ENCODE assay signal across 9 cellular contexts in the genomic region with DNA sequence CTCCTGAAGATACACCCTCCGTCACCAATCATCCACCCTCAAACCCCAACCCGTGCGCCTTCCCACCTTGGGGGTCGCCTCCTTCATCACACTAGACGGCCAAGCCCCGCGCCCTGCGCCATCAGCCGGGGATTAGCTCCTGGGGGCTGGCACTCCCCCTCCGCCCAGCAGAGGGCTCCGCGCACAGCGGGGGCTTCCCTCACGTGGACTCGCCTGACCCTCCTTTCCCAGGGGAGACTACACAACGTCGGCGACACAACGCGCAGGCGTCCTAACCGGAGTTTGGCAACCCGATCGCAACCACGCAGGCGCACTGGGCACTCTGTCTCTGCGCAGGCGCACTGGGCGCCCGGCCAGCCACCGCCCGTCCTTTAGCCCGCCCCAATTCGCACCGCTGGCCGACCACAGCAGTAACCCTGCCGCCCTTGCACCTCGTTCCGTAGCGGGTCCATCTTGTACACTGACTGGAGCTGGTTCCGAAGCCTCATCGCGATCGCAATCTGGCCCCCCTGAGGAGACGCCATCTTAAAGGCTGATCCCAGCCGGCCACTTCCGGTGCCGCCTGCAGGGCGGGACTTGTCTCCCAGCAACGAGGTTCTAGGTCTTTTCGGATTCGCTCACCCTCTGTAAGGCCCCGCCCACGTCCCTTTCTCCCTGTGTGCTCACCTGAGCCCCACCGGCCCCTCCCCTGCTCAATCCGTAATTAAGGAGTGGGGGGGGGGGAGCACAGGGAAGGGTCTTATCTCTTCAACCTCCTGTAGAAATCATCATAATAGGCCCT. TPM values are rescaled to one million over a fixed set of nuclear protein-coding genes. Genes with fewer than 3 reads are reported as not detected.
A peak's percentile ranks its signal among the peaks of the same experiment; 100 is the strongest.
DNase-seq lines count a peak whose midpoint lies in the region; ATAC-seq, FAIRE-seq and TF ChIP-seq lines count a peak whose summit lies in the region.
"Had no signal": no experiment of that assay in that cellular context is flagged by ENCODE, and none has a peak within 500 bp of the region (broad histone marks: within the 10 kb centered on the region; RNA-seq: fewer than 3 reads in every experiment).

A gene (minus strand): TSS at position 551 of the 781 bp plus-strand sequence. CDS start 27 bp downstream, at position 524.

- peaks cover 7% of the 10 kb centered on the region for H3K36me3 ChIP-seq in bronchial epithelial cell (ENCODE audit: control insufficient read depth, insufficient read depth, low read length)

- TF ChIP-seq CTCF in WI38 (IDR thresholded peaks at IDR 0.05; ENCODE audit: low read depth, low read length) (0 out of 2 replicates have a peak, but pooled peaks have one; percentile 9), bronchial epithelial cell (IDR thresholded peaks at IDR 0.05; ENCODE audit: insufficient read depth, low read length, severe bottlenecking) (no peak)

- H3K4me3 ChIP-seq in WI38 (ENCODE audit: low read depth, low read length) (peak within 1 kb of the TSS; percentile 87), bronchial epithelial cell (ENCODE audit: low read depth, low read length) (peak within 1 kb of the TSS; percentile 70)

- DNase-seq in AG08396 (ENCODE audit: low spot score) (peak; percentile 97), NCI-H2227 treated with DMSO at 0.1 percent for 48 hours (lab: John Stamatoyannopoulos, UW) (peak; percentile 99), bronchial epithelial cell (ENCODE audit: low read depth) (peak; percentile 96), iPS-NIHi7 (ENCODE audit: extremely low spot score) (peak; percentile 96), smooth muscle cell of the brain vasculature (ENCODE audit: low read depth, low spot score) (peak; percentile 96)

- ATAC-seq in GM18907 (IDR thresholded peaks at IDR 0.05; ENCODE audit: unreplicated experiment) (peak; percentile 93), HG03159 (IDR thresholded peaks at IDR 0.05; ENCODE audit: unreplicated experiment) (peak; percentile 89)

- peaks cover 14% of the 10 kb centered on the region for H3K27me3 ChIP-seq in bronchial epithelial cell (ENCODE audit: control insufficient read depth, insufficient read depth, low read length)

- FAIRE-seq in bronchial epithelial cell (lab: Jason Lieb, UNC) = no peak
- FAIRE-seq: colon had no signal

RNA-seq across cellular contexts. Expression of the gene that starts here (rescaled TPM):
- 35.5 and 41.5 TPM in 2 replicates for total RNA-seq in bronchial epithelial cell

Comparison
In these comparisons a context has a peak if more than half of its experiments do, and no peak if none do; other contexts are left out.
1. Peak in every context shown above with its lines: DNase-seq, ATAC-seq and H3K4me3 ChIP-seq.